ENCODE assay signal across 10 cellular contexts in genomic region chr4:158331863-158332262, GRCh38.
"Had no signal": no experiment of that assay in that cellular context is flagged by ENCODE, and none has a peak within 500 bp of the region (broad histone marks: within the 10 kb centered on the region; RNA-seq: fewer than 3 reads in every experiment).

No MANE protein-coding gene starts in this region.

- H2AFZ ChIP-seq: GM23248, GM23338 had no signal

- H3K4me1 ChIP-seq: HAP-1 had no signal

- H3K4me3 ChIP-seq: GM23248, GM23338, HAP-1 had no signal

- H3K9me3 ChIP-seq: HAP-1 had no signal

- H3K36me3 ChIP-seq: HAP-1 had no signal

- H3K4me2 ChIP-seq: GM23338 had no signal

- H3K9ac ChIP-seq: GM23248 had no signal

- FAIRE-seq: H54 had no signal

- ATAC-seq: GM23338, HCT116 had no signal

- DNase-seq: GM23248, GOT3, H7, H9, HCEC 1CT, HFFc6 had no signal

- H3K27ac ChIP-seq: GM23248 had no signal
